8 cellular contexts compared by ENCODE assay signal in genomic region chr10:75230600-75231038, GRCh38. TPM values are rescaled to one million over a fixed set of nuclear protein-coding genes. Genes with fewer than 3 reads are reported as not detected.
DNase-seq lines count a peak whose midpoint lies in the region; ATAC-seq, FAIRE-seq and TF ChIP-seq lines count a peak whose summit lies in the region.

No MANE protein-coding gene starts in this region.

- H4K5ac ChIP-seq in H1 (ENCODE audit: insufficient read length, low read depth, low read length) = no peak overlapping the region

- H3K27ac ChIP-seq in H1 (ENCODE audit: low read depth, low read length) = no peak overlapping the region

- H2BK5ac ChIP-seq in H1 (ENCODE audit: low read depth, low read length) = no peak overlapping the region

- POLR2A ChIA-PET in H1 (lab: Charles Lee; ENCODE audit: partially characterized antibody) = interaction anchor here (0.5 to 27.6 kb wide), 4 partner anchors 10 to 599 kb away, joined by 3 to 801 read pairs (median 72); partner anchors contain the start of genes SAMD8 and VDAC2

- H3K79me1 ChIP-seq in H1 (ENCODE audit: low read depth, low read length) = peaks cover 4% of the 10 kb centered on the region; the same call in 1 of the 2 replicates

- FAIRE-seq in GM19239 (lab: Jason Lieb, UNC) (peak; percentile 93), H1 (lab: Jason Lieb, UNC) (peak; percentile 84)

- no peak overlapping the region for H3K14ac ChIP-seq in H1 (ENCODE audit: insufficient read length)

- H2AK5ac ChIP-seq in H1 (ENCODE audit: low read depth, low read length) = no peak overlapping the region

- H2BK120ac ChIP-seq in H1 (replicated peaks; ENCODE audit: low read depth, low read length) = no peak overlapping the region

- H3K79me2 ChIP-seq in H1 (ENCODE audit: control insufficient read depth in 1 of 2, insufficient read depth in 2 of 2, low read length in 2 of 2) = peaks cover 6 to 36% of the 10 kb centered on the region in 2 experiments; a peak in 3 of 4 replicates

- TF ChIP-seq EP300 in H1 (IDR thresholded peaks at IDR 0.05; ENCODE audit: borderline replicate concordance in 1 of 2, low read depth in 2 of 2, low read length in 2 of 2) = no peak

- peaks cover 3 to 12% of the 10 kb centered on the region in 2 experiments for H4K20me1 ChIP-seq in H1 (replicated peaks in 1 of 2; ENCODE audit: control insufficient read depth in 1 of 2, insufficient read depth in 2 of 2, low read length in 2 of 2)

- CTCF ChIA-PET in H1 (lab: Charles Lee; ENCODE audit: partially characterized antibody) = interaction anchor here (0.6 to 18.9 kb wide), 9 partner anchors 8 to 167 kb away, joined by 3 to 209 read pairs (median 5); partner anchors contain the start of gene VDAC2

- H3K9me3 ChIP-seq in BE2C = no peaks in the 10 kb centered on the region
- no peaks in the 10 kb centered on the region for H3K9me3 ChIP-seq in H1 (ENCODE audit: insufficient read depth in 2 of 2, low read depth in 1 of 2, low read length in 1 of 2)

- no peak overlapping the region for H3K9ac ChIP-seq in H1 (replicated peaks in 1 of 4; ENCODE audit: extremely low read depth in 1 of 4, low read depth in 3 of 4, low read length in 3 of 4)

- H3K4ac ChIP-seq in H1 (replicated peaks; ENCODE audit: insufficient read length, low read depth, low read length) = no peak overlapping the region

- TF ChIP-seq CTCF in BE2C (IDR thresholded peaks at IDR 0.05; ENCODE audit: low read depth, low read length) = peak; percentile 92
- TF ChIP-seq CTCF in H1 (IDR thresholded peaks at IDR 0.05; ENCODE audit: control extremely low read depth in 1 of 3, insufficient read depth in 1 of 3, low read depth in 1 of 3, low read length in 3 of 3) = peak; percentile 79 to 89 (median 85)

- H3K4me1 ChIP-seq in BE2C (peaks cover 12% of the 10 kb centered on the region), H1 (replicated peaks in 1 of 4; ENCODE audit: control insufficient read depth in 3 of 4, insufficient read depth in 4 of 4, low read length in 3 of 4) (peaks cover 10 to 20% (median 17%) of the 10 kb centered on the region in 4 experiments)

- H2BK15ac ChIP-seq in H1 (ENCODE audit: low read length) = no peak overlapping the region

- H3K18ac ChIP-seq in H1 (ENCODE audit: extremely low read depth, low read length) = no peak overlapping the region

- no peak; a peak in 1 of 3 replicates for TF ChIP-seq POLR2A in H1 (IDR thresholded peaks at IDR 0.05; ENCODE audit: control extremely low read depth in 1 of 2, low read depth in 2 of 2, low read length in 2 of 2)

- H3K27me3 ChIP-seq in BE2C (no peaks in the 10 kb centered on the region), H1 (replicated peaks in 1 of 4; ENCODE audit: control insufficient read depth in 3 of 4, extremely low read depth in 1 of 4, insufficient read depth in 3 of 4, low read length in 3 of 4) (no peaks in the 10 kb centered on the region)

- H3K4me2 ChIP-seq in H1 (ENCODE audit: insufficient read depth in 1 of 2, low read depth in 2 of 2, low read length in 2 of 2) = no peak overlapping the region

- no peak overlapping the region for H3K56ac ChIP-seq in H1 (replicated peaks; ENCODE audit: insufficient read length, low read depth, low read length)

- peak; percentile 31 for ATAC-seq in HG03575 (IDR thresholded peaks at IDR 0.05; ENCODE audit: extremely low read depth, insufficient number of reproducible peaks, low FRiP score, unreplicated experiment)

- no peak overlapping the region for H4K8ac ChIP-seq in H1 (ENCODE audit: extremely low read depth, insufficient read depth, low read length)

- H2AFZ ChIP-seq in H1 (ENCODE audit: low read length) = no peak overlapping the region

- no peak overlapping the region for H2BK12ac ChIP-seq in H1 (ENCODE audit: low read depth, low read length)

- H3K4me3 ChIP-seq in BE2C (ENCODE audit: low read depth, low read length) = no peak overlapping the region
- H3K4me3 ChIP-seq in H1 (ENCODE audit: extremely low read depth in 1 of 4, insufficient read depth in 2 of 4, low read depth in 3 of 4, low read length in 4 of 4) = no peak overlapping the region

- no peak overlapping the region for H3K23ac ChIP-seq in H1 (ENCODE audit: insufficient read length)

- DNase-seq in BE2C = peak; percentile 88
- peak; percentile 74 for DNase-seq in GM19239 (ENCODE audit: insufficient read length, low spot score)
- DNase-seq in NOMO-1 (lab: John Stamatoyannopoulos, UW; ENCODE audit: unreplicated experiment in 2 of 2) = peak; percentile 62 to 88
- DNase-seq in activated CD8-positive, alpha-beta memory T cell treated with anti-CD3 and anti-CD28 coated beads for 24 hours = peak; percentile 94
- DNase-seq in H1 (ENCODE audit: low read depth in 1 of 2, low spot score in 2 of 2) = peak in 1 of 2 experiments; percentile 91
- DNase-seq in midbrain (lab: John Stamatoyannopoulos, UW) = peak; percentile 88
- peak; percentile 86 to 95 for DNase-seq in stimulated activated CD8-positive, alpha-beta memory T cell treated with anti-CD3 and anti-CD28 coated beads, Interleukin-4, amount 100 ng/mL, for 4 hours (ENCODE audit: low read depth in 2 of 2, low spot score in 1 of 2)

- TF ChIP-seq RAD21 in H1 (IDR thresholded peaks at IDR 0.05 in 1 of 2, conservative IDR thresholded peaks at IDR 0.05 in 1 of 2; ENCODE audit: low read depth in 2 of 2, low read length in 2 of 2) = peak; percentile 59 to 72; a peak in 3 of 4 replicates

- no peak overlapping the region for H4K91ac ChIP-seq in H1 (replicated peaks; ENCODE audit: insufficient read length, low read length)

- no peak overlapping the region for H2BK20ac ChIP-seq in H1 (ENCODE audit: low read length)

- WGBS in H1 (ENCODE audit: extremely low coverage in 1 of 2, insufficient coverage in 1 of 2, insufficient read length in 1 of 2, insufficient replicate concordance in 2 of 2, low coverage in 1 of 2, low lambda C conversion rate in 2 of 2, missing lambda C conversion rate in 1 of 2), 2 experiments = 55% methylated on average over 5 of the region's 5 CpGs; no CpG with 5 or more reads in 1 of the 2 experiments

- peaks cover 13% of the 10 kb centered on the region; the same call in 1 of the 2 replicates for H3K23me2 ChIP-seq in H1 (ENCODE audit: low read depth, low read length)

- peaks cover 59% of the 10 kb centered on the region for H3K36me3 ChIP-seq in BE2C
- peaks cover 13 to 50% (median 20%) of the 10 kb centered on the region in 4 experiments for H3K36me3 ChIP-seq in H1 (ENCODE audit: control insufficient read depth in 2 of 4, insufficient read depth in 4 of 4, low read length in 3 of 4)

TF ChIP-seq in H1, 55 proteins besides CTCF, POLR2A, EP300 and RAD21:
- TF ChIP-seq CREB1 (IDR thresholded peaks at IDR 0.05) (peak; percentile 45), NANOG (IDR thresholded peaks at IDR 0.05; ENCODE audit: insufficient read depth, low read depth, low read length, poor library complexity, severe bottlenecking) (no peak), SP4 (IDR thresholded peaks at IDR 0.05; ENCODE audit: low read length) (0 out of 2 replicates have a peak, but pooled peaks have one; percentile 52), SIN3A (conservative IDR thresholded peaks at IDR 0.05 in 1 of 2, IDR thresholded peaks at IDR 0.05 in 1 of 2; ENCODE audit: low read depth in 1 of 2, low read length in 2 of 2) (peak in 1 of 2 experiments; percentile 82; a peak in 2 of 4 replicates), USF2 (IDR thresholded peaks at IDR 0.05; ENCODE audit: low read length) (peak; percentile 34), CBX8 (IDR thresholded peaks at IDR 0.05; ENCODE audit: borderline replicate concordance, low read depth, low read length) (no peak)

RNA-seq across cellular contexts. Expression of gene COMTD1, which starts 5.1 kb away (rescaled TPM):
- polyA plus RNA-seq in BE2C (2012; ENCODE audit: insufficient read depth, insufficient read length, low read depth) = 14.0 TPM
- total RNA-seq in H1 (2021; fragmentation: NEBNext Ultra II Directional; extraction: Animal tissue kit (Norgen Biotek cat#: 25700)) = 31.9 and 32.5 TPM in 2 replicates
- 42.4 and 59.4 TPM in 2 replicates for polyA plus RNA-seq in H1 (2011; rRNA removed)
- 39.1 TPM for polyA plus RNA-seq in H1 (2011; cell fraction: cytosol; rRNA removed)
- polyA plus RNA-seq in H1 (2011; cell fraction: nucleus; rRNA removed) = 70.0 TPM
- 26.0 to 34.8 TPM (median 30.2 TPM) in 4 replicates for polyA plus RNA-seq in H1 (2012, experiment 1 of 2)
- polyA plus RNA-seq in H1 (2012, experiment 2 of 2) = 26.7 TPM
- polyA plus RNA-seq in H1 (2013, experiment 1 of 2) = 46.2 TPM
- 41.3 TPM for polyA plus RNA-seq in H1 (2013, experiment 2 of 2)
- 2.0 and 2.8 TPM in 2 replicates for polyA minus RNA-seq in H1 (2011; rRNA and poly(A)+ RNA removed)
- polyA minus RNA-seq in H1 (2011; cell fraction: cytosol; rRNA and poly(A)+ RNA removed) = 12.6 TPM
- polyA minus RNA-seq in H1 (2011; cell fraction: nucleus; rRNA and poly(A)+ RNA removed) = 10.9 TPM

RNA-seq across cellular contexts. Expression of gene VDAC2, which starts 20.0 kb away (rescaled TPM):
- polyA plus RNA-seq in BE2C (2012; ENCODE audit: insufficient read depth, insufficient read length, low read depth) = 327 TPM
- total RNA-seq in H1 (2021; fragmentation: NEBNext Ultra II Directional; extraction: Animal tissue kit (Norgen Biotek cat#: 25700)) = 284 and 287 TPM in 2 replicates
- polyA plus RNA-seq in H1 (2011; rRNA removed) = 61.8 and 89.8 TPM in 2 replicates
- 96.8 TPM for polyA plus RNA-seq in H1 (2011; cell fraction: cytosol; rRNA removed)
- polyA plus RNA-seq in H1 (2011; cell fraction: nucleus; rRNA removed) = 39.8 TPM
- 219 to 342 TPM (median 230 TPM) in 4 replicates for polyA plus RNA-seq in H1 (2012, experiment 1 of 2)
- polyA plus RNA-seq in H1 (2012, experiment 2 of 2) = 112 TPM
- polyA plus RNA-seq in H1 (2013, experiment 1 of 2) = 194 TPM
- polyA plus RNA-seq in H1 (2013, experiment 2 of 2) = 189 TPM
- polyA minus RNA-seq in H1 (2011; rRNA and poly(A)+ RNA removed) = 57.0 and 61.8 TPM in 2 replicates
- 80.7 TPM for polyA minus RNA-seq in H1 (2011; cell fraction: cytosol; rRNA and poly(A)+ RNA removed)
- polyA minus RNA-seq in H1 (2011; cell fraction: nucleus; rRNA and poly(A)+ RNA removed) = 72.0 TPM
